ENCODE assay signal across 8 cellular contexts in genomic region chr14:50943943-50944646, GRCh38. TPM values are rescaled to one million over a fixed set of nuclear protein-coding genes. Genes with fewer than 3 reads are reported as not detected.
A peak's percentile ranks its signal among the peaks of the same experiment; 100 is the strongest.
DNase-seq lines count a peak whose midpoint lies in the region; ATAC-seq and TF ChIP-seq lines count a peak whose summit lies in the region.

Gene PYGL (minus strand): TSS chr14:50944483. CDS start chr14:50944403, 80 bp downstream.

- H3K4me3 ChIP-seq in cardiac muscle cell (peak within 1 kb of the TSS; percentile 44), ovary (peak within 1 kb of the TSS; percentile 89)

- no peak within 1 kb of the TSS for H3K27ac ChIP-seq in cardiac muscle cell
- H3K27ac ChIP-seq in ovary, result peak within 1 kb of the TSS; percentile 87

- peak; percentile 3 for TF ChIP-seq CTCF in cardiac muscle cell (IDR thresholded peaks at IDR 0.05; ENCODE audit: low read depth, low read length)
- TF ChIP-seq CTCF in ovary (IDR thresholded peaks at IDR 0.05), result no peak

- WGBS in ovary, 3 donors, result 0 to 1% (median 1%) methylated on average over 30 to 74 of the region's 74 CpGs

- H3K9me3 ChIP-seq in cardiac muscle cell (ENCODE audit: low read depth) (no peaks in the 10 kb centered on the region), ovary (no peaks in the 10 kb centered on the region)

- peak; percentile 55 for TF ChIP-seq POLR2A in ovary (IDR thresholded peaks at IDR 0.05)

- ATAC-seq in HG02885 (IDR thresholded peaks at IDR 0.05; ENCODE audit: poor library complexity, unreplicated experiment), result peak; percentile 75

- H3K36me3 ChIP-seq in cardiac muscle cell, result no peaks in the 10 kb centered on the region
- no peaks in the 10 kb centered on the region for H3K36me3 ChIP-seq in ovary

- H3K4me1 ChIP-seq in cardiac muscle cell (ENCODE audit: low read depth), result no peaks in the 10 kb centered on the region
- H3K4me1 ChIP-seq in ovary (ENCODE audit: insufficient read depth), result peaks cover 3% of the 10 kb centered on the region

- H3K27me3 ChIP-seq in cardiac muscle cell, result no peaks in the 10 kb centered on the region
- no peaks in the 10 kb centered on the region for H3K27me3 ChIP-seq in ovary

- DNase-seq in SHP77 (lab: John Stamatoyannopoulos, UW), result peak; percentile 37 to 61
- DNase-seq in SHP77 treated with DMSO at 0.1 percent for 48 hours (lab: John Stamatoyannopoulos, UW), result no peak
- DNase-seq in NOMO-1 treated with DMSO at 0.1 percent for 48 hours (lab: John Stamatoyannopoulos, UW; ENCODE audit: unreplicated experiment), result peak; percentile 76
- peak; percentile 33 for DNase-seq in activated naive CD4-positive, alpha-beta T cell treated with anti-CD3 and anti-CD28 coated beads, Interleukin-2, amount 50 U/mL, for 16 hours
- DNase-seq in cardiac muscle cell (ENCODE audit: low read depth in 1 of 2, low spot score in 1 of 2), result peak; percentile 83 to 85
- DNase-seq in ovary, result peak; percentile 70 to 87 (median 75)
- DNase-seq in NK-92 treated with Interleukin-12 subunit alpha and Interleukin-12 subunit beta, amount 100 ng/mL, for 24 hours (lab: John Stamatoyannopoulos, UW), result no peak

- intact Hi-C loops in ovary (cut with DNase I), result no loop called here

- no peak for TF ChIP-seq EP300 in ovary (IDR thresholded peaks at IDR 0.05)

RNA-seq across cellular contexts. Expression of gene PYGL, which starts in this region (rescaled TPM):
- 46.7 and 59.0 TPM in 2 replicates for total RNA-seq in cardiac muscle cell
- polyA plus RNA-seq in cardiac muscle cell, result 36.6 and 42.3 TPM in 2 replicates
- 10 to 100 TPM; 25.8 to 53.7 (median 32.6) TPM for total RNA-seq in ovary
- 10 to 100 TPM; 19.6 to 34.3 TPM for polyA plus RNA-seq in ovary

Comparison
In these comparisons a context has a peak if more than half of its experiments do, and no peak if none do; other contexts are left out.
1. DNase-seq: peak in SHP77 (2 of 2), NOMO-1 treated with DMSO at 0.1 percent for 48 hours (single experiment), activated naive CD4-positive, alpha-beta T cell treated with anti-CD3 and anti-CD28 coated beads, Interleukin-2, amount 50 U/mL, for 16 hours (single experiment), cardiac muscle cell (2 of 2) and ovary (5 of 5); none in SHP77 treated with DMSO at 0.1 percent for 48 hours (single experiment) and NK-92 treated with Interleukin-12 subunit alpha and Interleukin-12 subunit beta, amount 100 ng/mL, for 24 hours (single experiment).